Comparison of ENCODE assay signal across 27 cellular contexts in the genomic region with DNA sequence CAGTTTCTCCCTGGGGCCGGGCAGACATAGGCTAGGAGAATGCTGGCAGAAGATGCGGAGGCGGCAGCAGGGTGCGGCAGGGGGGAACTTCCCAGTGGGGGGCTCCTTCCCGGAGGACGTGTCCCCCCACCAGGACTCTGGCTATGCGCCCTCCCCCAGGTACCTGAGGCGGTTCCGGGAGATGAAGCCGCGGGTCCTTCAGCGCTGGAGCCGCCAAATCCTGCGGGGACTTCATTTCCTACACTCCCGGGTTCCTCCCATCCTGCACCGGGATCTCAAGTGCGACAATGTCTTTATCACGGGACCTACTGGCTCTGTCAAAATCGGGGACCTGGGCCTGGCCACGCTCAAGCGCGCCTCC. TPM values are rescaled to one million over a fixed set of nuclear protein-coding genes. Genes with fewer than 3 reads are reported as not detected.
DNase-seq lines count a peak whose midpoint lies in the region; ATAC-seq and TF ChIP-seq lines count a peak whose summit lies in the region.
"Had no signal": no experiment of that assay in that cellular context is flagged by ENCODE, and none has a peak within 500 bp of the region (broad histone marks: within the 10 kb centered on the region; RNA-seq: fewer than 3 reads in every experiment).

No MANE protein-coding gene starts in this region.

- ATAC-seq in RWPE2 (ENCODE audit: low read depth) = no peak
- ATAC-seq in GM21825 (IDR thresholded peaks at IDR 0.05; ENCODE audit: unreplicated experiment) = no peak
- ATAC-seq: esophagus mucosa; GM23338; heart right ventricle; stimulated activated naive B cell treated with anti-CD40 and anti-IgM and Interleukin-4, amounts not matched to agents 10 μg/mL and 1 μg/mL and 100 μg/mL, for 72 hours had no signal

- H3K9me3 Mint-ChIP-seq in endothelial cell (ENCODE audit: unreplicated experiment) = no peaks in the 10 kb centered on the region
- H3K9me3 Mint-ChIP-seq in progenitor cell of endocrine pancreas (ENCODE audit: low read depth) = no peaks in the 10 kb centered on the region
- H3K9me3 Mint-ChIP-seq: activated naive CD4-positive, alpha-beta T cell treated with anti-CD3 and anti-CD28 coated beads, Interleukin-2, amount 10 ng/mL, durations not matched to agents 7 days and 5 days; GM23338; neural progenitor cell; stimulated activated naive B cell treated with anti-CD40 and anti-IgM and Interleukin-4, amounts not matched to agents 10 μg/mL and 1 μg/mL and 100 μg/mL, for 72 hours had no signal

- H3K79me2 ChIP-seq in GM23248 (ENCODE audit: insufficient read depth) = peaks cover 22% of the 10 kb centered on the region

- H3K4me1 ChIP-seq in GM23248 (ENCODE audit: insufficient read depth) (peaks cover 20% of the 10 kb centered on the region), RWPE2 (ENCODE audit: insufficient read depth, poor library complexity, severe bottlenecking) (peaks cover 14% of the 10 kb centered on the region)
- H3K4me1 ChIP-seq: BE2C, neural progenitor cell had no signal

- H3K36me3 ChIP-seq in GM23248 (ENCODE audit: low read depth) (peaks cover 4% of the 10 kb centered on the region; the same call in 1 of the 2 replicates), RWPE2 (ENCODE audit: low read depth) (peaks cover 10% of the 10 kb centered on the region)
- H3K36me3 ChIP-seq: neural progenitor cell had no signal

- peaks cover 31% of the 10 kb centered on the region for H3K4me1 Mint-ChIP-seq in endothelial cell (ENCODE audit: unreplicated experiment)
- peaks cover 14% of the 10 kb centered on the region for H3K4me1 Mint-ChIP-seq in progenitor cell of endocrine pancreas (ENCODE audit: low read depth)

- peaks cover 20% of the 10 kb centered on the region for H3K36me3 Mint-ChIP-seq in endothelial cell (ENCODE audit: low read depth, unreplicated experiment)
- H3K36me3 Mint-ChIP-seq in progenitor cell of endocrine pancreas (ENCODE audit: insufficient read depth) = peaks cover 1% of the 10 kb centered on the region
- H3K36me3 Mint-ChIP-seq: neural progenitor cell had no signal

- H3K27me3 Mint-ChIP-seq in endothelial cell (ENCODE audit: unreplicated experiment) (peaks cover 12% of the 10 kb centered on the region), progenitor cell of endocrine pancreas (peaks cover 35% of the 10 kb centered on the region)

- no peak overlapping the region for H3K27ac Mint-ChIP-seq in endothelial cell (ENCODE audit: unreplicated experiment)
- peak overlapping the region; percentile 43 for H3K27ac Mint-ChIP-seq in progenitor cell of endocrine pancreas
- H3K27ac Mint-ChIP-seq: activated naive CD4-positive, alpha-beta T cell treated with anti-CD3 and anti-CD28 coated beads, Interleukin-2, amount 10 ng/mL, durations not matched to agents 7 days and 5 days; GM23338; neural progenitor cell had no signal

- H3K27me3 ChIP-seq in GM23248 (replicated peaks; ENCODE audit: insufficient read depth) (no peaks in the 10 kb centered on the region), RWPE2 (ENCODE audit: insufficient read depth, poor library complexity, severe bottlenecking) (no peaks in the 10 kb centered on the region)

- 28 to 31% methylated on average over 20 to 22 of the region's 22 CpGs for WGBS in GM23248 (ENCODE audit: low coverage in 1 of 2, low lambda C conversion rate in 2 of 2, missing lambda C conversion rate in 2 of 2), 2 experiments

- no peaks in the 10 kb centered on the region for H4K20me1 ChIP-seq in GM23248 (ENCODE audit: insufficient read depth)

- H3K4me2 ChIP-seq in GM23248 (ENCODE audit: unreplicated experiment) = peak overlapping the region; percentile 94
- H3K4me2 ChIP-seq: GM23338, neural progenitor cell had no signal

- H3K27ac ChIP-seq in GM23248 (no peak overlapping the region; the same call in 1 of the 2 replicates), RWPE2 (ENCODE audit: poor library complexity, severe bottlenecking) (peak overlapping the region; percentile 84)
- H3K27ac ChIP-seq: foreskin keratinocyte, heart right ventricle, neural progenitor cell, sigmoid colon, suprapubic skin had no signal

- H2AFZ ChIP-seq in GM23248 = no peak overlapping the region
- H2AFZ ChIP-seq: GM23338, neural progenitor cell had no signal

- peak overlapping the region; percentile 6 for H3K4me3 Mint-ChIP-seq in endothelial cell (ENCODE audit: unreplicated experiment)
- no peak overlapping the region for H3K4me3 Mint-ChIP-seq in progenitor cell of endocrine pancreas (ENCODE audit: low read depth)
- H3K4me3 Mint-ChIP-seq: activated naive CD4-positive, alpha-beta T cell treated with anti-CD3 and anti-CD28 coated beads, Interleukin-2, amount 10 ng/mL, durations not matched to agents 7 days and 5 days; GM23338; neural progenitor cell had no signal

- TF ChIP-seq CTCF in RWPE2 (IDR thresholded peaks at IDR 0.05; ENCODE audit: poor library complexity, severe bottlenecking) (no peak), endothelial cell (IDR thresholded peaks at IDR 0.05; ENCODE audit: unreplicated experiment) (no peak), progenitor cell of endocrine pancreas (IDR thresholded peaks at IDR 0.05; ENCODE audit: unreplicated experiment) (no peak)

- H3K9ac ChIP-seq in GM23248 = no peak overlapping the region
- H3K9ac ChIP-seq: neural progenitor cell had no signal

- peaks cover 16% of the 10 kb centered on the region; the same call in 1 of the 2 replicates for H3F3A ChIP-seq in GM23248 (ENCODE audit: insufficient read depth)

- H3K9me2 ChIP-seq in GM23248 (ENCODE audit: insufficient read depth) = no peaks in the 10 kb centered on the region

- no peaks in the 10 kb centered on the region for H3K9me3 ChIP-seq in GM23248 (ENCODE audit: low read depth)
- no peaks in the 10 kb centered on the region for H3K9me3 ChIP-seq in RWPE2 (ENCODE audit: severe bottlenecking)
- H3K9me3 ChIP-seq: heart right ventricle, sigmoid colon, suprapubic skin had no signal

- no peak for DNase-seq in GM23248
- DNase-seq in RWPE2 (ENCODE audit: low spot score) = no peak
- DNase-seq in endothelial cell (ENCODE audit: low spot score) = no peak
- no peak for DNase-seq in progenitor cell of endocrine pancreas (ENCODE audit: low spot score, unreplicated experiment)
- no peak for DNase-seq in H4 (ENCODE audit: low spot score)
- no peak for DNase-seq in Ammon's horn (ENCODE audit: low spot score)
- DNase-seq: activated CD4-positive, alpha-beta T cell treated with anti-CD3 and anti-CD28 coated beads, Interleukin-2, amount 50 U/mL, for 4 hours; activated CD4-positive, CD25-positive, alpha-beta regulatory T cell; activated naive CD4-positive, alpha-beta T cell treated with anti-CD3 and anti-CD28 coated beads, Interleukin-2, amount 10 ng/mL, durations not matched to agents 7 days and 5 days; BE2C; CD8-positive, alpha-beta memory T cell; DMS 273 treated with DMSO at 0.1 percent for 48 hours; effector CD8-positive, alpha-beta T cell; heart right ventricle; left cardiac atrium; NCI-H2081 treated with DMSO at 0.1 percent for 48 hours; NCI-H82; sigmoid colon; stimulated activated naive B cell treated with anti-CD40 and anti-IgM and Interleukin-4, amounts not matched to agents 10 μg/mL and 1 μg/mL and 100 μg/mL, for 72 hours had no signal

- peak overlapping the region; percentile 85 for H3K4me3 ChIP-seq in GM23248
- no peak overlapping the region for H3K4me3 ChIP-seq in RWPE2 (ENCODE audit: severe bottlenecking)
- H3K4me3 ChIP-seq: GM23338, heart right ventricle, neural progenitor cell, sigmoid colon, suprapubic skin had no signal

- in situ Hi-C loops in GM23248 (cut with MboI) = no loop called here

RNA-seq across cellular contexts. Expression of gene WNK4, which starts 3.3 kb away (rescaled TPM):
- 3.0 and 3.4 TPM in 2 replicates for total RNA-seq in GM23248 (2014; rRNA removed; shearing (Covaris generic))
- 11.4 and 12.6 TPM in 2 replicates for polyA plus RNA-seq in GM23248 (2016; fragmentation: Nextera tagmentation; extraction: Ambion mirVana)
- total RNA-seq in endothelial cell (ENCODE audit: unreplicated experiment) (8.9 TPM), progenitor cell of endocrine pancreas (5.8 and 6.3 TPM in 2 replicates)
- total RNA-seq in H4 (2014; rRNA removed; shearing (Covaris generic)) = not detected in 2 replicates
- total RNA-seq: left cardiac atrium, ureter had no signal
- polyA plus RNA-seq: CD8-positive, alpha-beta memory T cell had no signal

RNA-seq across cellular contexts. Expression of gene VPS25, which starts 10.5 kb away (rescaled TPM):
- total RNA-seq in GM23248 (2014; rRNA removed; shearing (Covaris generic)) = 93.0 and 96.0 TPM in 2 replicates
- 103 TPM in 2 replicates for polyA plus RNA-seq in GM23248 (2016; fragmentation: Nextera tagmentation; extraction: Ambion mirVana)
- 39.4 TPM for total RNA-seq in endothelial cell (ENCODE audit: unreplicated experiment)
- 76.5 and 81.3 TPM in 2 replicates for total RNA-seq in progenitor cell of endocrine pancreas
- 85.2 and 95.4 TPM in 2 replicates for total RNA-seq in H4 (2014; rRNA removed; shearing (Covaris generic))

RNA-seq across cellular contexts. Expression of gene COA3, which starts 14.7 kb away (rescaled TPM):
- 39.1 and 48.0 TPM in 2 replicates for total RNA-seq in GM23248 (2014; rRNA removed; shearing (Covaris generic))
- 125 TPM in 2 replicates for polyA plus RNA-seq in GM23248 (2016; fragmentation: Nextera tagmentation; extraction: Ambion mirVana)
- total RNA-seq in endothelial cell (ENCODE audit: unreplicated experiment) = 60.3 TPM
- total RNA-seq in progenitor cell of endocrine pancreas = 84.9 and 85.4 TPM in 2 replicates
- 124 and 139 TPM in 2 replicates for total RNA-seq in H4 (2014; rRNA removed; shearing (Covaris generic))

RNA-seq across cellular contexts. Expression of gene CNTD1, which starts 14.9 kb away (rescaled TPM):
- total RNA-seq in GM23248 (2014; rRNA removed; shearing (Covaris generic)) = not detected in 2 replicates
- polyA plus RNA-seq in GM23248 (2016; fragmentation: Nextera tagmentation; extraction: Ambion mirVana) = 0.14 and 0.71 TPM in 2 replicates
- total RNA-seq in endothelial cell (ENCODE audit: unreplicated experiment) (0.59 TPM), progenitor cell of endocrine pancreas (not detected in 2 replicates)
- total RNA-seq in H4 (2014; rRNA removed; shearing (Covaris generic)) = not detected in 2 replicates
- total RNA-seq: bronchial epithelial cell; CD8-positive, alpha-beta memory T cell; esophagus mucosa; foreskin keratinocyte; GM23338 had no signal

RNA-seq across cellular contexts. Expression of gene RAMP2, which starts 22.7 kb away (rescaled TPM):
- total RNA-seq in GM23248 (2014; rRNA removed; shearing (Covaris generic)) = 3.7 TPM in 1 of 2 replicates, not detected in the other
- 2.3 and 2.4 TPM in 2 replicates for polyA plus RNA-seq in GM23248 (2016; fragmentation: Nextera tagmentation; extraction: Ambion mirVana)
- total RNA-seq in endothelial cell (ENCODE audit: unreplicated experiment) = 630 TPM
- total RNA-seq in progenitor cell of endocrine pancreas = 4.3 and 4.4 TPM in 2 replicates
- not detected in 2 replicates for total RNA-seq in H4 (2014; rRNA removed; shearing (Covaris generic))
- total RNA-seq: bronchial epithelial cell; CD8-positive, alpha-beta memory T cell; foreskin keratinocyte had no signal
- polyA plus RNA-seq: CD8-positive, alpha-beta memory T cell had no signal
